18 cellular contexts compared by ENCODE assay signal in genomic region chr19:58277197-58277596, GRCh38. TPM values are rescaled to one million over a fixed set of nuclear protein-coding genes. Genes with fewer than 3 reads are reported as not detected.
DNase-seq lines count a peak whose midpoint lies in the region; ATAC-seq, FAIRE-seq and TF ChIP-seq lines count a peak whose summit lies in the region.
"Had no signal": no experiment of that assay in that cellular context is flagged by ENCODE, and none has a peak within 500 bp of the region (broad histone marks: within the 10 kb centered on the region; RNA-seq: fewer than 3 reads in every experiment).

No MANE protein-coding gene starts in this region.

- H3K27me3 ChIP-seq in left ventricle myocardium inferior (ENCODE audit: low read depth) (no peaks in the 10 kb centered on the region), osteoblast (ENCODE audit: insufficient read depth, low read length) (no peaks in the 10 kb centered on the region)
- H3K27me3 ChIP-seq: BE2C had no signal

- H3K9me3 ChIP-seq in left ventricle myocardium inferior (replicated peaks) (peaks cover 50% of the 10 kb centered on the region), osteoblast (ENCODE audit: low read depth, low read length) (no peaks in the 10 kb centered on the region)
- H3K9me3 ChIP-seq: BE2C, prostate gland had no signal

- CTCF ChIA-PET in activated CD4-positive, alpha-beta memory T cell treated with anti-CD3 and anti-CD28 coated beads, Interleukin-2, amount 10 ng/mL, durations not matched to agents 7 days and 5 days (lab: Charles Lee), result no interaction called here

- no peak overlapping the region for H3K4me2 ChIP-seq in osteoblast (ENCODE audit: insufficient read depth, low read length)

- POLR2A ChIA-PET in activated CD4-positive, alpha-beta memory T cell treated with anti-CD3 and anti-CD28 coated beads, Interleukin-2, amount 10 ng/mL, durations not matched to agents 7 days and 5 days (lab: Charles Lee), result interaction anchor here (1.4 to 1.8 kb wide), 3 partner anchors 14 to 94 kb away, joined by 3 to 7 read pairs (median 4); partner anchors contain the start of gene ZNF274

- TF ChIP-seq CTCF in left ventricle myocardium inferior (IDR thresholded peaks at IDR 0.05; ENCODE audit: borderline replicate concordance) (no peak), mesothelial cell of epicardium (IDR thresholded peaks at IDR 0.05; ENCODE audit: unreplicated experiment) (no peak), osteoblast (IDR thresholded peaks at IDR 0.05; ENCODE audit: extremely low read depth, low read depth, low read length) (no peak)

- peaks cover 35% of the 10 kb centered on the region for H3K9me3 Mint-ChIP-seq in activated CD4-positive, alpha-beta memory T cell treated with anti-CD3 and anti-CD28 coated beads, Interleukin-2, amount 10 ng/mL, durations not matched to agents 7 days and 5 days
- peaks cover 19% of the 10 kb centered on the region for H3K9me3 Mint-ChIP-seq in mesothelial cell of epicardium

- peak overlapping the region; percentile 97 for H3K4me3 ChIP-seq in left ventricle myocardium inferior
- no peak overlapping the region for H3K4me3 ChIP-seq in osteoblast (ENCODE audit: insufficient read depth, low read length)

- DNase-seq in left ventricle myocardium inferior, result no peak
- no peak for DNase-seq in Right ventricle myocardium superior
- DNase-seq in activated CD4-positive, alpha-beta memory T cell treated with anti-CD3 and anti-CD28 coated beads, Interleukin-2, amount 10 ng/mL, durations not matched to agents 7 days and 5 days, result no peak
- no peak for DNase-seq in mesothelial cell of epicardium (ENCODE audit: low spot score in 2 of 2, unreplicated experiment in 2 of 2)
- no peak for DNase-seq in osteoblast (ENCODE audit: insufficient read length, low spot score, missing footprints)
- no peak for DNase-seq in AG20443 (ENCODE audit: low spot score)
- DNase-seq in DMS79 (lab: John Stamatoyannopoulos, UW), result no peak
- no peak for DNase-seq in GM19239 (ENCODE audit: insufficient read length, low spot score)
- DNase-seq: activated CD4-positive, alpha-beta T cell treated with anti-CD3 and anti-CD28 coated beads, Interleukin-2, amount 50 U/mL, for 1 hour; BE2C; cerebellar nuclear complex; EL; midbrain; NCI-H187 treated with DMSO at 0.1 percent for 48 hours; NCI-H526; substantia nigra had no signal

- no peak for ATAC-seq in Right ventricle myocardium superior (ENCODE audit: poor library complexity)
- ATAC-seq: GM12878 had no signal

- intact Hi-C loops in left ventricle myocardium inferior (cut with micrococcal nuclease), result no loop called here
- intact Hi-C loops in Right ventricle myocardium superior (cut with DNase I), result no loop called here

- no peak overlapping the region for H3K27ac ChIP-seq in left ventricle myocardium inferior (replicated peaks)
- H3K27ac ChIP-seq in osteoblast (ENCODE audit: low read depth, low read length), result no peak overlapping the region

- peaks cover 70% of the 10 kb centered on the region for H3K36me3 Mint-ChIP-seq in activated CD4-positive, alpha-beta memory T cell treated with anti-CD3 and anti-CD28 coated beads, Interleukin-2, amount 10 ng/mL, durations not matched to agents 7 days and 5 days (ENCODE audit: low read depth)
- peaks cover 54% of the 10 kb centered on the region for H3K36me3 Mint-ChIP-seq in mesothelial cell of epicardium

- H3K4me3 Mint-ChIP-seq in activated CD4-positive, alpha-beta memory T cell treated with anti-CD3 and anti-CD28 coated beads, Interleukin-2, amount 10 ng/mL, durations not matched to agents 7 days and 5 days, result peak overlapping the region; percentile 87
- peak overlapping the region; percentile 44 for H3K4me3 Mint-ChIP-seq in mesothelial cell of epicardium

- peaks cover 60% of the 10 kb centered on the region for H3K79me2 ChIP-seq in osteoblast (ENCODE audit: insufficient read depth, low read length)

- H3K36me3 ChIP-seq in left ventricle myocardium inferior (peaks cover 48% of the 10 kb centered on the region), osteoblast (ENCODE audit: insufficient read depth, low read length) (peaks cover 21% of the 10 kb centered on the region)
- H3K36me3 ChIP-seq: prostate gland had no signal

- no peak for FAIRE-seq in GM19239 (lab: Jason Lieb, UNC)
- FAIRE-seq: GM12878 had no signal

- H3K27ac Mint-ChIP-seq in activated CD4-positive, alpha-beta memory T cell treated with anti-CD3 and anti-CD28 coated beads, Interleukin-2, amount 10 ng/mL, durations not matched to agents 7 days and 5 days, result no peak overlapping the region
- no peak overlapping the region for H3K27ac Mint-ChIP-seq in mesothelial cell of epicardium

- H3K27me3 Mint-ChIP-seq in activated CD4-positive, alpha-beta memory T cell treated with anti-CD3 and anti-CD28 coated beads, Interleukin-2, amount 10 ng/mL, durations not matched to agents 7 days and 5 days, result no peaks in the 10 kb centered on the region
- H3K27me3 Mint-ChIP-seq in mesothelial cell of epicardium (ENCODE audit: low read depth), result no peaks in the 10 kb centered on the region

- peaks cover 16% of the 10 kb centered on the region for H4K20me1 ChIP-seq in osteoblast (ENCODE audit: insufficient read depth, low read length)

- H3K4me1 Mint-ChIP-seq in activated CD4-positive, alpha-beta memory T cell treated with anti-CD3 and anti-CD28 coated beads, Interleukin-2, amount 10 ng/mL, durations not matched to agents 7 days and 5 days, result peaks cover 40% of the 10 kb centered on the region
- H3K4me1 Mint-ChIP-seq in mesothelial cell of epicardium, result peaks cover 35% of the 10 kb centered on the region

- H2AFZ ChIP-seq in osteoblast (ENCODE audit: low read length), result no peak overlapping the region

- H3K4me1 ChIP-seq in left ventricle myocardium inferior (peaks cover 44% of the 10 kb centered on the region), osteoblast (ENCODE audit: insufficient read depth, low read length) (peaks cover 23% of the 10 kb centered on the region)
- H3K4me1 ChIP-seq: BE2C had no signal

RNA-seq across cellular contexts. Expression of gene ZNF8, which starts 1.6 kb away (rescaled TPM):
- total RNA-seq in left ventricle myocardium inferior (4.9 TPM), Right ventricle myocardium superior (4.6 TPM), mesothelial cell of epicardium (21.6 to 22.1 TPM (median 21.9 TPM) in 3 replicates), osteoblast (8.7 and 8.8 TPM in 2 replicates)
- total RNA-seq in activated CD4-positive, alpha-beta memory T cell treated with anti-CD3 and anti-CD28 coated beads, Interleukin-2, amount 10 ng/mL, durations not matched to agents 7 days and 5 days, result 1 to 10 TPM; 4.5 TPM

RNA-seq across cellular contexts. Expression of gene ERVK3-1, which starts 28.0 kb away (rescaled TPM):
- 22.7 TPM for total RNA-seq in left ventricle myocardium inferior
- 20.0 TPM for total RNA-seq in Right ventricle myocardium superior
- 10 to 100 TPM; 53.8 to 60.1 TPM for total RNA-seq in activated CD4-positive, alpha-beta memory T cell treated with anti-CD3 and anti-CD28 coated beads, Interleukin-2, amount 10 ng/mL, durations not matched to agents 7 days and 5 days
- total RNA-seq in mesothelial cell of epicardium, result 31.9 to 38.6 TPM (median 35.8 TPM) in 3 replicates
- 23.9 and 29.3 TPM in 2 replicates for total RNA-seq in osteoblast

RNA-seq across cellular contexts. Expression of gene ZNF544, which starts 48.5 kb away (rescaled TPM):
- total RNA-seq in left ventricle myocardium inferior (24.0 TPM), Right ventricle myocardium superior (24.9 TPM), mesothelial cell of epicardium (62.7 to 63.5 TPM (median 63.3 TPM) in 3 replicates), osteoblast (22.1 and 32.9 TPM in 2 replicates)
- total RNA-seq in activated CD4-positive, alpha-beta memory T cell treated with anti-CD3 and anti-CD28 coated beads, Interleukin-2, amount 10 ng/mL, durations not matched to agents 7 days and 5 days, result 10 to 100 TPM; 47.5 to 50.0 TPM

RNA-seq across cellular contexts. Expression of gene ZSCAN22, which starts 49.6 kb away (rescaled TPM):
- 1.8 TPM for total RNA-seq in left ventricle myocardium inferior
- 1.7 TPM for total RNA-seq in Right ventricle myocardium superior
- total RNA-seq in activated CD4-positive, alpha-beta memory T cell treated with anti-CD3 and anti-CD28 coated beads, Interleukin-2, amount 10 ng/mL, durations not matched to agents 7 days and 5 days, result 1 to 10 TPM; 5.4 to 5.7 TPM
- 3.6 to 3.8 TPM (median 3.7 TPM) in 3 replicates for total RNA-seq in mesothelial cell of epicardium
- 2.5 and 3.5 TPM in 2 replicates for total RNA-seq in osteoblast
